Comparison of ENCODE assay signal across 1 cellular context in the genomic region with DNA sequence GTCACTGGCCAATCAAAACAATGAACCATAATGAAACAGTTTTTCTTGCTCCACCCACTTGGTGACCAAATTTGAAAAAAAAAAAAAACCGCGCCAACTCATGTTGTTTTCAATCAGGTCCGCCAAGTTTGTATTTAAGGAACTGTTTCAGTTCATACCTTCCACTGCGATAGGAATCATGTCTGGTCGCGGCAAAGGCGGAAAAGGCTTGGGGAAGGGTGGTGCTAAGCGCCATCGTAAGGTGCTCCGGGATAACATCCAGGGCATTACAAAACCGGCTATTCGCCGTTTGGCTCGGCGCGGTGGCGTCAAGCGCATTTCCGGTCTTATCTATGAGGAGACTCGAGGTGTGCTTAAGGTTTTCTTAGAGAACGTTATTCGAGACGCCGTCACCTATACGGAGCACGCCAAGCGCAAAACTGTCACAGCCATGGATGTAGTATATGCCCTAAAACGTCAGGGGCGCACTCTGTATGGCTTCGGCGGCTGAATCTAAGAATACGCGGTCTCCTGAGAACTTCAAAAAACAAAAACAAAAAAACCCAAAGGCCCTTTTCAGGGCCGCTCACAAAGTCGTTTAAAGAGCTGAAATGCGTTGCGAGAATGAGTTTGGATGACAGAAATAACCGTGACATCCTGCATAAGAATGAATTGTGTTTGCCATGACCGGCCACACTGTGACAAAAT.
TF ChIP-seq lines count a peak whose summit lies in the region.

No MANE protein-coding gene starts in this region.

TF ChIP-seq in K562, 482 proteins besides CTCF, POLR2A, EP300 and RAD21 (continued from another document and continues in another):
- TF ChIP-seq, protein P1, sequence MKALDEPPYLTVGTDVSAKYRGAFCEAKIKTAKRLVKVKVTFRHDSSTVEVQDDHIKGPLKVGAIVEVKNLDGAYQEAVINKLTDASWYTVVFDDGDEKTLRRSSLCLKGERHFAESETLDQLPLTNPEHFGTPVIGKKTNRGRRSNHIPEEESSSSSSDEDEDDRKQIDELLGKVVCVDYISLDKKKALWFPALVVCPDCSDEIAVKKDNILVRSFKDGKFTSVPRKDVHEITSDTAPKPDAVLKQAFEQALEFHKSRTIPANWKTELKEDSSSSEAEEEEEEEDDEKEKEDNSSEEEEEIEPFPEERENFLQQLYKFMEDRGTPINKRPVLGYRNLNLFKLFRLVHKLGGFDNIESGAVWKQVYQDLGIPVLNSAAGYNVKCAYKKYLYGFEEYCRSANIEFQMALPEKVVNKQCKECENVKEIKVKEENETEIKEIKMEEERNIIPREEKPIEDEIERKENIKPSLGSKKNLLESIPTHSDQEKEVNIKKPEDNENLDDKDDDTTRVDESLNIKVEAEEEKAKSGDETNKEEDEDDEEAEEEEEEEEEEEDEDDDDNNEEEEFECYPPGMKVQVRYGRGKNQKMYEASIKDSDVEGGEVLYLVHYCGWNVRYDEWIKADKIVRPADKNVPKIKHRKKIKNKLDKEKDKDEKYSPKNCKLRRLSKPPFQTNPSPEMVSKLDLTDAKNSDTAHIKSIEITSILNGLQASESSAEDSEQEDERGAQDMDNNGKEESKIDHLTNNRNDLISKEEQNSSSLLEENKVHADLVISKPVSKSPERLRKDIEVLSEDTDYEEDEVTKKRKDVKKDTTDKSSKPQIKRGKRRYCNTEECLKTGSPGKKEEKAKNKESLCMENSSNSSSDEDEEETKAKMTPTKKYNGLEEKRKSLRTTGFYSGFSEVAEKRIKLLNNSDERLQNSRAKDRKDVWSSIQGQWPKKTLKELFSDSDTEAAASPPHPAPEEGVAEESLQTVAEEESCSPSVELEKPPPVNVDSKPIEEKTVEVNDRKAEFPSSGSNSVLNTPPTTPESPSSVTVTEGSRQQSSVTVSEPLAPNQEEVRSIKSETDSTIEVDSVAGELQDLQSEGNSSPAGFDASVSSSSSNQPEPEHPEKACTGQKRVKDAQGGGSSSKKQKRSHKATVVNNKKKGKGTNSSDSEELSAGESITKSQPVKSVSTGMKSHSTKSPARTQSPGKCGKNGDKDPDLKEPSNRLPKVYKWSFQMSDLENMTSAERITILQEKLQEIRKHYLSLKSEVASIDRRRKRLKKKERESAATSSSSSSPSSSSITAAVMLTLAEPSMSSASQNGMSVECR (CRISPR knock-in tag; IDR thresholded peaks at IDR 0.05), result peak; percentile 96
- TF ChIP-seq HNRNPUL1 (IDR thresholded peaks at IDR 0.05; ENCODE audit: low read length) (peak; percentile 83; the same call in 1 of the 2 replicates), ZBTB5 (IDR thresholded peaks at IDR 0.05) (peak; percentile 100), E2F6 (IDR thresholded peaks at IDR 0.05; ENCODE audit: borderline replicate concordance in 1 of 2, extremely low read depth in 1 of 2, insufficient read depth in 1 of 2, insufficient read length in 1 of 2, low read depth in 1 of 2, low read length in 1 of 2, poor library complexity in 1 of 2, severe bottlenecking in 1 of 2) (peak; percentile 52 to 85), SFPQ (IDR thresholded peaks at IDR 0.05; ENCODE audit: low read depth, low read length) (no peak), TBL1XR1 (IDR thresholded peaks at IDR 0.05; ENCODE audit: low read length in 2 of 2) (peak; percentile 80 to 89), ZKSCAN3 (CRISPR knock-in tag; IDR thresholded peaks at IDR 0.05) (no peak), THRB (CRISPR knock-in tag; conservative IDR thresholded peaks at IDR 0.05) (peak; percentile 80; the same call in 1 of the 2 replicates), TEAD1 (CRISPR knock-in tag; IDR thresholded peaks at IDR 0.05) (peak in 1 of 2 experiments; percentile 41; a peak in 3 of 4 replicates), ZNF121 (CRISPR knock-in tag; conservative IDR thresholded peaks at IDR 0.05) (no peak), ZSCAN32 (CRISPR knock-in tag; IDR thresholded peaks at IDR 0.05) (peak; percentile 77; the same call in 1 of the 2 replicates), L3MBTL2 (IDR thresholded peaks at IDR 0.05) (peak; percentile 94), CCNT2 (IDR thresholded peaks at IDR 0.05; ENCODE audit: borderline replicate concordance, extremely low read depth, insufficient read length, low read depth, low read length) (peak; percentile 78), HNRNPLL (IDR thresholded peaks at IDR 0.05; ENCODE audit: low read depth, low read length, poor library complexity, severe bottlenecking) (peak; percentile 84)
- TF ChIP-seq, protein P2, sequence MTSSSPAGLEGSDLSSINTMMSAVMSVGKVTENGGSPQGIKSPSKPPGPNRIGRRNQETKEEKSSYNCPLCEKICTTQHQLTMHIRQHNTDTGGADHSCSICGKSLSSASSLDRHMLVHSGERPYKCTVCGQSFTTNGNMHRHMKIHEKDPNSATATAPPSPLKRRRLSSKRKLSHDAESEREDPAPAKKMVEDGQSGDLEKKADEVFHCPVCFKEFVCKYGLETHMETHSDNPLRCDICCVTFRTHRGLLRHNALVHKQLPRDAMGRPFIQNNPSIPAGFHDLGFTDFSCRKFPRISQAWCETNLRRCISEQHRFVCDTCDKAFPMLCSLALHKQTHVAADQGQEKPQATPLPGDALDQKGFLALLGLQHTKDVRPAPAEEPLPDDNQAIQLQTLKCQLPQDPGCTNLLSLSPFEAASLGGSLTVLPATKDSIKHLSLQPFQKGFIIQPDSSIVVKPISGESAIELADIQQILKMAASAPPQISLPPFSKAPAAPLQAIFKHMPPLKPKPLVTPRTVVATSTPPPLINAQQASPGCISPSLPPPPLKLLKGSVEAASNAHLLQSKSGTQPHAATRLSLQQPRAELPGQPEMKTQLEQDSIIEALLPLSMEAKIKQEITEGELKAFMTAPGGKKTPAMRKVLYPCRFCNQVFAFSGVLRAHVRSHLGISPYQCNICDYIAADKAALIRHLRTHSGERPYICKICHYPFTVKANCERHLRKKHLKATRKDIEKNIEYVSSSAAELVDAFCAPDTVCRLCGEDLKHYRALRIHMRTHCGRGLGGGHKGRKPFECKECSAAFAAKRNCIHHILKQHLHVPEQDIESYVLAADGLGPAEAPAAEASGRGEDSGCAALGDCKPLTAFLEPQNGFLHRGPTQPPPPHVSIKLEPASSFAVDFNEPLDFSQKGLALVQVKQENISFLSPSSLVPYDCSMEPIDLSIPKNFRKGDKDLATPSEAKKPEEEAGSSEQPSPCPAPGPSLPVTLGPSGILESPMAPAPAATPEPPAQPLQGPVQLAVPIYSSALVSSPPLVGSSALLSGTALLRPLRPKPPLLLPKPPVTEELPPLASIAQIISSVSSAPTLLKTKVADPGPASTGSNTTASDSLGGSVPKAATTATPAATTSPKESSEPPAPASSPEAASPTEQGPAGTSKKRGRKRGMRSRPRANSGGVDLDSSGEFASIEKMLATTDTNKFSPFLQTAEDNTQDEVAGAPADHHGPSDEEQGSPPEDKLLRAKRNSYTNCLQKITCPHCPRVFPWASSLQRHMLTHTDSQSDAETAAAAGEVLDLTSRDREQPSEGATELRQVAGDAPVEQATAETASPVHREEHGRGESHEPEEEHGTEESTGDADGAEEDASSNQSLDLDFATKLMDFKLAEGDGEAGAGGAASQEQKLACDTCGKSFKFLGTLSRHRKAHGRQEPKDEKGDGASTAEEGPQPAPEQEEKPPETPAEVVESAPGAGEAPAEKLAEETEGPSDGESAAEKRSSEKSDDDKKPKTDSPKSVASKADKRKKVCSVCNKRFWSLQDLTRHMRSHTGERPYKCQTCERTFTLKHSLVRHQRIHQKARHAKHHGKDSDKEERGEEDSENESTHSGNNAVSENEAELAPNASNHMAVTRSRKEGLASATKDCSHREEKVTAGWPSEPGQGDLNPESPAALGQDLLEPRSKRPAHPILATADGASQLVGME (CRISPR knock-in tag; IDR thresholded peaks at IDR 0.05), result no peak; the same call in 1 of the 2 replicates
- TF ChIP-seq, protein P3, sequence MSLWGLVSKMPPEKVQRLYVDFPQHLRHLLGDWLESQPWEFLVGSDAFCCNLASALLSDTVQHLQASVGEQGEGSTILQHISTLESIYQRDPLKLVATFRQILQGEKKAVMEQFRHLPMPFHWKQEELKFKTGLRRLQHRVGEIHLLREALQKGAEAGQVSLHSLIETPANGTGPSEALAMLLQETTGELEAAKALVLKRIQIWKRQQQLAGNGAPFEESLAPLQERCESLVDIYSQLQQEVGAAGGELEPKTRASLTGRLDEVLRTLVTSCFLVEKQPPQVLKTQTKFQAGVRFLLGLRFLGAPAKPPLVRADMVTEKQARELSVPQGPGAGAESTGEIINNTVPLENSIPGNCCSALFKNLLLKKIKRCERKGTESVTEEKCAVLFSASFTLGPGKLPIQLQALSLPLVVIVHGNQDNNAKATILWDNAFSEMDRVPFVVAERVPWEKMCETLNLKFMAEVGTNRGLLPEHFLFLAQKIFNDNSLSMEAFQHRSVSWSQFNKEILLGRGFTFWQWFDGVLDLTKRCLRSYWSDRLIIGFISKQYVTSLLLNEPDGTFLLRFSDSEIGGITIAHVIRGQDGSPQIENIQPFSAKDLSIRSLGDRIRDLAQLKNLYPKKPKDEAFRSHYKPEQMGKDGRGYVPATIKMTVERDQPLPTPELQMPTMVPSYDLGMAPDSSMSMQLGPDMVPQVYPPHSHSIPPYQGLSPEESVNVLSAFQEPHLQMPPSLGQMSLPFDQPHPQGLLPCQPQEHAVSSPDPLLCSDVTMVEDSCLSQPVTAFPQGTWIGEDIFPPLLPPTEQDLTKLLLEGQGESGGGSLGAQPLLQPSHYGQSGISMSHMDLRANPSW (CRISPR knock-in tag; IDR thresholded peaks at IDR 0.05), result peak; percentile 78; the same call in 1 of the 2 replicates
- TF ChIP-seq, protein P4, sequence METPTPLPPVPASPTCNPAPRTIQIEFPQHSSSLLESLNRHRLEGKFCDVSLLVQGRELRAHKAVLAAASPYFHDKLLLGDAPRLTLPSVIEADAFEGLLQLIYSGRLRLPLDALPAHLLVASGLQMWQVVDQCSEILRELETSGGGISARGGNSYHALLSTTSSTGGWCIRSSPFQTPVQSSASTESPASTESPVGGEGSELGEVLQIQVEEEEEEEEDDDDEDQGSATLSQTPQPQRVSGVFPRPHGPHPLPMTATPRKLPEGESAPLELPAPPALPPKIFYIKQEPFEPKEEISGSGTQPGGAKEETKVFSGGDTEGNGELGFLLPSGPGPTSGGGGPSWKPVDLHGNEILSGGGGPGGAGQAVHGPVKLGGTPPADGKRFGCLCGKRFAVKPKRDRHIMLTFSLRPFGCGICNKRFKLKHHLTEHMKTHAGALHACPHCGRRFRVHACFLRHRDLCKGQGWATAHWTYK (CRISPR knock-in tag; IDR thresholded peaks at IDR 0.05), result peak; percentile 93; the same call in 1 of the 2 replicates
- TF ChIP-seq, protein P5, sequence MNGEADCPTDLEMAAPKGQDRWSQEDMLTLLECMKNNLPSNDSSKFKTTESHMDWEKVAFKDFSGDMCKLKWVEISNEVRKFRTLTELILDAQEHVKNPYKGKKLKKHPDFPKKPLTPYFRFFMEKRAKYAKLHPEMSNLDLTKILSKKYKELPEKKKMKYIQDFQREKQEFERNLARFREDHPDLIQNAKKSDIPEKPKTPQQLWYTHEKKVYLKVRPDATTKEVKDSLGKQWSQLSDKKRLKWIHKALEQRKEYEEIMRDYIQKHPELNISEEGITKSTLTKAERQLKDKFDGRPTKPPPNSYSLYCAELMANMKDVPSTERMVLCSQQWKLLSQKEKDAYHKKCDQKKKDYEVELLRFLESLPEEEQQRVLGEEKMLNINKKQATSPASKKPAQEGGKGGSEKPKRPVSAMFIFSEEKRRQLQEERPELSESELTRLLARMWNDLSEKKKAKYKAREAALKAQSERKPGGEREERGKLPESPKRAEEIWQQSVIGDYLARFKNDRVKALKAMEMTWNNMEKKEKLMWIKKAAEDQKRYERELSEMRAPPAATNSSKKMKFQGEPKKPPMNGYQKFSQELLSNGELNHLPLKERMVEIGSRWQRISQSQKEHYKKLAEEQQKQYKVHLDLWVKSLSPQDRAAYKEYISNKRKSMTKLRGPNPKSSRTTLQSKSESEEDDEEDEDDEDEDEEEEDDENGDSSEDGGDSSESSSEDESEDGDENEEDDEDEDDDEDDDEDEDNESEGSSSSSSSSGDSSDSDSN (IDR thresholded peaks at IDR 0.05; ENCODE audit: borderline replicate concordance in 1 of 2, low read depth in 2 of 2, low read length in 2 of 2), result no peak
